In genomic region chr20:33811763-33812672, GRCh38 we compare ENCODE assay signal across 1 cellular context.
TF ChIP-seq lines count a peak whose summit lies in the region.

No MANE protein-coding gene starts in this region.

TF ChIP-seq in HepG2, 621 proteins besides CTCF, POLR2A, EP300 and RAD21 (continued from another document and continues in another):
- TF ChIP-seq RCOR2 (CRISPR knock-in tag; IDR thresholded peaks at IDR 0.05) = peak; percentile 9; the same call in 1 of the 2 replicates
- TF ChIP-seq ZMYM4 (CRISPR knock-in tag; IDR thresholded peaks at IDR 0.05) = 0 out of 2 replicates have a peak, but pooled peaks have one; percentile 37
- no peak for TF ChIP-seq ZNF569 (CRISPR knock-in tag; IDR thresholded peaks at IDR 0.05; ENCODE audit: borderline replicate concordance)
- TF ChIP-seq POLR2AphosphoS5 (IDR thresholded peaks at IDR 0.05; ENCODE audit: low read depth, low read length) = no peak
- no peak for TF ChIP-seq ZNF530 (CRISPR knock-in tag; IDR thresholded peaks at IDR 0.05; ENCODE audit: low read depth)
- no peak for TF ChIP-seq ZKSCAN8 (CRISPR knock-in tag; IDR thresholded peaks at IDR 0.05; ENCODE audit: borderline replicate concordance)
- TF ChIP-seq, protein P1, sequence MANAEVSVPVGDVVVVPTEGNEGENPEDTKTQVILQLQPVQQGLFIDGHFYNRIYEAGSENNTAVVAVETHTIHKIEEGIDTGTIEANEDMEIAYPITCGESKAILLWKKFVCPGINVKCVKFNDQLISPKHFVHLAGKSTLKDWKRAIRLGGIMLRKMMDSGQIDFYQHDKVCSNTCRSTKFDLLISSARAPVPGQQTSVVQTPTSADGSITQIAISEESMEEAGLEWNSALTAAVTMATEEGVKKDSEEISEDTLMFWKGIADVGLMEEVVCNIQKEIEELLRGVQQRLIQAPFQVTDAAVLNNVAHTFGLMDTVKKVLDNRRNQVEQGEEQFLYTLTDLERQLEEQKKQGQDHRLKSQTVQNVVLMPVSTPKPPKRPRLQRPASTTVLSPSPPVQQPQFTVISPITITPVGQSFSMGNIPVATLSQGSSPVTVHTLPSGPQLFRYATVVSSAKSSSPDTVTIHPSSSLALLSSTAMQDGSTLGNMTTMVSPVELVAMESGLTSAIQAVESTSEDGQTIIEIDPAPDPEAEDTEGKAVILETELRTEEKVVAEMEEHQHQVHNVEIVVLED (CRISPR knock-in tag; IDR thresholded peaks at IDR 0.05; ENCODE audit: borderline replicate concordance) = 0 out of 2 replicates have a peak, but pooled peaks have one; percentile 15
- no peak for TF ChIP-seq ZSCAN9 (CRISPR knock-in tag; IDR thresholded peaks at IDR 0.05; ENCODE audit: borderline replicate concordance)
- TF ChIP-seq TGIF2 (CRISPR knock-in tag; IDR thresholded peaks at IDR 0.05) = 0 out of 2 replicates have a peak, but pooled peaks have one; percentile 67
- TF ChIP-seq ZNF337 (CRISPR knock-in tag; IDR thresholded peaks at IDR 0.05; ENCODE audit: borderline replicate concordance, low read depth) = peak; percentile 67; the same call in 1 of the 2 replicates
- TF ChIP-seq, protein P2, sequence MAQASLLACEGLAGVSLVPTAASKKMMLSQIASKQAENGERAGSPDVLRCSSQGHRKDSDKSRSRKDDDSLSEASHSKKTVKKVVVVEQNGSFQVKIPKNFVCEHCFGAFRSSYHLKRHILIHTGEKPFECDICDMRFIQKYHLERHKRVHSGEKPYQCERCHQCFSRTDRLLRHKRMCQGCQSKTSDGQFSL (CRISPR knock-in tag; IDR thresholded peaks at IDR 0.05) = 0 out of 2 replicates have a peak, but pooled peaks have one; percentile 14
- 0 out of 2 replicates have a peak, but pooled peaks have one; percentile 12 for TF ChIP-seq GLI4 (CRISPR knock-in tag; IDR thresholded peaks at IDR 0.05; ENCODE audit: borderline replicate concordance)
- TF ChIP-seq ZNF558 (CRISPR knock-in tag; IDR thresholded peaks at IDR 0.05; ENCODE audit: borderline replicate concordance) = no peak
- TF ChIP-seq THAP7 (CRISPR knock-in tag; IDR thresholded peaks at IDR 0.05) = peak; percentile 30; the same call in 1 of the 2 replicates
- TF ChIP-seq, protein P3, sequence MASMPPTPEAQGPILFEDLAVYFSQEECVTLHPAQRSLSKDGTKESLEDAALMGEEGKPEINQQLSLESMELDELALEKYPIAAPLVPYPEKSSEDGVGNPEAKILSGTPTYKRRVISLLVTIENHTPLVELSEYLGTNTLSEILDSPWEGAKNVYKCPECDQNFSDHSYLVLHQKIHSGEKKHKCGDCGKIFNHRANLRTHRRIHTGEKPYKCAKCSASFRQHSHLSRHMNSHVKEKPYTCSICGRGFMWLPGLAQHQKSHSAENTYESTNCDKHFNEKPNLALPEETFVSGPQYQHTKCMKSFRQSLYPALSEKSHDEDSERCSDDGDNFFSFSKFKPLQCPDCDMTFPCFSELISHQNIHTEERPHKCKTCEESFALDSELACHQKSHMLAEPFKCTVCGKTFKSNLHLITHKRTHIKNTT (CRISPR knock-in tag; IDR thresholded peaks at IDR 0.05) = no peak
- TF ChIP-seq ZNF501 (CRISPR knock-in tag; IDR thresholded peaks at IDR 0.05) = 0 out of 2 replicates have a peak, but pooled peaks have one; percentile 37
- no peak for TF ChIP-seq POGK (CRISPR knock-in tag; conservative IDR thresholded peaks at IDR 0.05)
- no peak for TF ChIP-seq ZNF839 (CRISPR knock-in tag; IDR thresholded peaks at IDR 0.05; ENCODE audit: borderline replicate concordance)
- 0 out of 2 replicates have a peak, but pooled peaks have one; percentile 56 for TF ChIP-seq ZNF737 (CRISPR knock-in tag; IDR thresholded peaks at IDR 0.05; ENCODE audit: borderline replicate concordance)
- no peak for TF ChIP-seq TBX3 (IDR thresholded peaks at IDR 0.05; ENCODE audit: borderline replicate concordance)
- TF ChIP-seq MED8 (CRISPR knock-in tag; IDR thresholded peaks at IDR 0.05; ENCODE audit: insufficient replicate concordance) = no peak
- TF ChIP-seq ZIK1 (CRISPR knock-in tag; IDR thresholded peaks at IDR 0.05; ENCODE audit: borderline replicate concordance, low read depth) = no peak
- TF ChIP-seq MYC (CRISPR knock-in tag; IDR thresholded peaks at IDR 0.05; ENCODE audit: borderline replicate concordance) = no peak
- TF ChIP-seq MLXIP (CRISPR knock-in tag; IDR thresholded peaks at IDR 0.05; ENCODE audit: borderline replicate concordance) = no peak
- TF ChIP-seq STAG1 (CRISPR knock-in tag; IDR thresholded peaks at IDR 0.05) = peak; percentile 4; the same call in 1 of the 2 replicates
- no peak for TF ChIP-seq ADNP (CRISPR knock-in tag; IDR thresholded peaks at IDR 0.05)
- no peak for TF ChIP-seq MYNN (CRISPR knock-in tag; IDR thresholded peaks at IDR 0.05; ENCODE audit: low read depth)
- 0 out of 2 replicates have a peak, but pooled peaks have one; percentile 9 for TF ChIP-seq NFYC (CRISPR knock-in tag; IDR thresholded peaks at IDR 0.05)
- TF ChIP-seq KDM1A (CRISPR knock-in tag; IDR thresholded peaks at IDR 0.05) = no peak
- TF ChIP-seq ZNF280D (CRISPR knock-in tag; IDR thresholded peaks at IDR 0.05) = no peak; the same call in 1 of the 2 replicates
- no peak for TF ChIP-seq MEIS1 (CRISPR knock-in tag; IDR thresholded peaks at IDR 0.05; ENCODE audit: borderline replicate concordance)
- peak; percentile 85 for TF ChIP-seq ZNF788 (CRISPR knock-in tag; IDR thresholded peaks at IDR 0.05; ENCODE audit: borderline replicate concordance)
- TF ChIP-seq, protein P4, sequence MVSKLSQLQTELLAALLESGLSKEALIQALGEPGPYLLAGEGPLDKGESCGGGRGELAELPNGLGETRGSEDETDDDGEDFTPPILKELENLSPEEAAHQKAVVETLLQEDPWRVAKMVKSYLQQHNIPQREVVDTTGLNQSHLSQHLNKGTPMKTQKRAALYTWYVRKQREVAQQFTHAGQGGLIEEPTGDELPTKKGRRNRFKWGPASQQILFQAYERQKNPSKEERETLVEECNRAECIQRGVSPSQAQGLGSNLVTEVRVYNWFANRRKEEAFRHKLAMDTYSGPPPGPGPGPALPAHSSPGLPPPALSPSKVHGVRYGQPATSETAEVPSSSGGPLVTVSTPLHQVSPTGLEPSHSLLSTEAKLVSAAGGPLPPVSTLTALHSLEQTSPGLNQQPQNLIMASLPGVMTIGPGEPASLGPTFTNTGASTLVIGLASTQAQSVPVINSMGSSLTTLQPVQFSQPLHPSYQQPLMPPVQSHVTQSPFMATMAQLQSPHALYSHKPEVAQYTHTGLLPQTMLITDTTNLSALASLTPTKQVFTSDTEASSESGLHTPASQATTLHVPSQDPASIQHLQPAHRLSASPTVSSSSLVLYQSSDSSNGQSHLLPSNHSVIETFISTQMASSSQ (IDR thresholded peaks at IDR 0.05; ENCODE audit: low read depth) = no peak
- TF ChIP-seq, protein P4 (CRISPR knock-in tag; IDR thresholded peaks at IDR 0.05; ENCODE audit: borderline replicate concordance) = no peak
- TF ChIP-seq MBD4 (IDR thresholded peaks at IDR 0.05; ENCODE audit: borderline replicate concordance, low read length) = no peak; the same call in 1 of the 2 replicates
- TF ChIP-seq, protein P5, sequence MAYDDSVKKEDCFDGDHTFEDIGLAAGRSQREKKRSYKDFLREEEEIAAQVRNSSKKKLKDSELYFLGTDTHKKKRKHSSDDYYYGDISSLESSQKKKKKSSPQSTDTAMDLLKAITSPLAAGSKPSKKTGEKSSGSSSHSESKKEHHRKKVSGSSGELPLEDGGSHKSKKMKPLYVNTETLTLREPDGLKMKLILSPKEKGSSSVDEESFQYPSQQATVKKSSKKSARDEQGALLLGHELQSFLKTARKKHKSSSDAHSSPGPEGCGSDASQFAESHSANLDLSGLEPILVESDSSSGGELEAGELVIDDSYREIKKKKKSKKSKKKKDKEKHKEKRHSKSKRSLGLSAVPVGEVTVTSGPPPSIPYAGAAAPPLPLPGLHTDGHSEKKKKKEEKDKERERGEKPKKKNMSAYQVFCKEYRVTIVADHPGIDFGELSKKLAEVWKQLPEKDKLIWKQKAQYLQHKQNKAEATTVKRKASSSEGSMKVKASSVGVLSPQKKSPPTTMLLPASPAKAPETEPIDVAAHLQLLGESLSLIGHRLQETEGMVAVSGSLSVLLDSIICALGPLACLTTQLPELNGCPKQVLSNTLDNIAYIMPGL (CRISPR knock-in tag; IDR thresholded peaks at IDR 0.05; ENCODE audit: borderline replicate concordance in 1 of 2, low read depth in 1 of 2) = no peak
- TF ChIP-seq HNRNPK (IDR thresholded peaks at IDR 0.05; ENCODE audit: low read depth, low read length, poor library complexity, severe bottlenecking) = no peak
- no peak for TF ChIP-seq ZNF598 (CRISPR knock-in tag; IDR thresholded peaks at IDR 0.05; ENCODE audit: borderline replicate concordance)
- no peak for TF ChIP-seq PHB2 (IDR thresholded peaks at IDR 0.05; ENCODE audit: partially characterized antibody)
- 0 out of 2 replicates have a peak, but pooled peaks have one; percentile 22 for TF ChIP-seq ZBTB37 (CRISPR knock-in tag; IDR thresholded peaks at IDR 0.05)
- no peak for TF ChIP-seq NPAS2 (CRISPR knock-in tag; IDR thresholded peaks at IDR 0.05; ENCODE audit: borderline replicate concordance)
